ENCODE assay signal across 34 cellular contexts in genomic region chr2:133412637-133413164, GRCh38.
"Had no signal": no experiment of that assay in that cellular context is flagged by ENCODE, and none has a peak within 500 bp of the region (broad histone marks: within the 10 kb centered on the region; RNA-seq: fewer than 3 reads in every experiment).

No MANE protein-coding gene starts in this region.

- H3K4me3 ChIP-seq: adrenal gland, ascending aorta, breast epithelium, cardiac muscle cell, colonic mucosa had no signal

- H3K36me3 ChIP-seq: adrenal gland, ascending aorta, breast epithelium, cardiac muscle cell, colonic mucosa, WERI-Rb-1 had no signal

- H3K4me3 Mint-ChIP-seq: activated B cell treated with CpG ODN at 0.5 μM for 24 hours; activated CD8-positive, alpha-beta memory T cell treated with anti-CD3 and anti-CD28 coated beads, Interleukin-2, amount 10 ng/mL, durations not matched to agents 7 days and 5 days; activated CD8-positive, alpha-beta T cell treated with anti-CD3 and anti-CD28 coated beads for 36 hours; activated naive CD4-positive, alpha-beta T cell treated with anti-CD3 and anti-CD28 coated beads for 36 hours; activated naive CD4-positive, alpha-beta T cell treated with anti-CD3 and anti-CD28 coated beads, Interleukin-2, amount 50 U/mL, for 24 hours; activated naive CD8-positive, alpha-beta T cell treated with anti-CD3 and anti-CD28 coated beads for 36 hours; activated naive CD8-positive, alpha-beta T cell treated with anti-CD3 and anti-CD28 coated beads, Interleukin-2, amount 50 U/mL, for 24 hours; activated T-helper 1 cell treated with anti-CD3 and anti-CD28 coated beads, Interleukin-12 subunit alpha, Interleukin-12 subunit beta, Interleukin-2, Interleukin-4 antibody, amounts not matched to agents 30 ng/mL and 10 ng/mL and 1 ng/mL, durations not matched to agents 14 hours and 24 hours and 36 hours; brain; T-helper 17 cell; T-helper 2 cell treated with Interferon-gamma antibody and Interleukin-4, amounts not matched to agents 5 μg/mL and 100 μg/mL, for 36 hours had no signal

- DNase-seq: activated B cell treated with CpG ODN at 0.5 μM for 24 hours; activated CD4-positive, alpha-beta T cell treated with anti-CD3 and anti-CD28 coated beads for 48 hours; activated CD4-positive, alpha-beta T cell treated with anti-CD3 and anti-CD28 coated beads, Interleukin-2, amount 50 U/mL, for 1 hour; activated CD4-positive, alpha-beta T cell treated with anti-CD3 and anti-CD28 coated beads, Interleukin-2, amount 50 U/mL, for 48 hours; activated CD8-positive, alpha-beta memory T cell treated with anti-CD3 and anti-CD28 coated beads, Interleukin-2, amount 10 ng/mL, durations not matched to agents 7 days and 5 days; activated CD8-positive, alpha-beta memory T cell treated with anti-CD3 and anti-CD28 coated beads, Interleukin-2, amount 50 U/mL, for 4 hours; activated CD8-positive, alpha-beta T cell treated with anti-CD3 and anti-CD28 coated beads for 36 hours; activated effector memory CD4-positive, alpha-beta T cell treated with anti-CD3 and anti-CD28 coated beads, Interleukin-2, amount 50 U/mL, for 16 hours; activated naive CD4-positive, alpha-beta T cell treated with anti-CD3 and anti-CD28 coated beads for 36 hours; activated naive CD8-positive, alpha-beta T cell treated with anti-CD3 and anti-CD28 coated beads for 36 hours; activated naive CD8-positive, alpha-beta T cell treated with anti-CD3 and anti-CD28 coated beads, Interleukin-2, amount 50 U/mL, for 24 hours; activated T-cell treated with anti-CD3 and anti-CD28 coated beads, Interleukin-2, amount 50 U/mL, for 1 hour; activated T-cell treated with anti-CD3 and anti-CD28 coated beads, Interleukin-2, amount 50 U/mL, for 48 hours; adrenal gland; central memory CD4-positive, alpha-beta T cell; cerebellar nuclear complex; colonic mucosa; effector CD8-positive, alpha-beta T cell; foreskin fibroblast; head of caudate nucleus; T-helper 1 cell; T-helper 17 cell; T1000 had no signal

- H3K4me1 ChIP-seq: adrenal gland, ascending aorta, breast epithelium, colonic mucosa had no signal

- H3K27ac Mint-ChIP-seq: activated B cell treated with CpG ODN at 0.5 μM for 24 hours; activated CD8-positive, alpha-beta memory T cell treated with anti-CD3 and anti-CD28 coated beads, Interleukin-2, amount 10 ng/mL, durations not matched to agents 7 days and 5 days; activated CD8-positive, alpha-beta T cell treated with anti-CD3 and anti-CD28 coated beads for 36 hours; activated naive CD4-positive, alpha-beta T cell treated with anti-CD3 and anti-CD28 coated beads for 36 hours; activated naive CD4-positive, alpha-beta T cell treated with anti-CD3 and anti-CD28 coated beads, Interleukin-2, amount 50 U/mL, for 24 hours; activated naive CD8-positive, alpha-beta T cell treated with anti-CD3 and anti-CD28 coated beads for 36 hours; activated naive CD8-positive, alpha-beta T cell treated with anti-CD3 and anti-CD28 coated beads, Interleukin-2, amount 50 U/mL, for 24 hours; activated T-helper 1 cell treated with anti-CD3 and anti-CD28 coated beads, Interleukin-12 subunit alpha, Interleukin-12 subunit beta, Interleukin-2, Interleukin-4 antibody, amounts not matched to agents 30 ng/mL and 10 ng/mL and 1 ng/mL, durations not matched to agents 14 hours and 24 hours and 36 hours; activated T-helper 2 cell treated with anti-CD3 and anti-CD28 coated beads, Interferon-gamma antibody, Interleukin-2, Interleukin-4, amounts not matched to agents 10 μg/mL and 5 μg/mL and 100 μg/mL, durations not matched to agents 14 hours and 24 hours and 36 hours; T-helper 17 cell; T-helper 2 cell treated with Interferon-gamma antibody and Interleukin-4, amounts not matched to agents 5 μg/mL and 100 μg/mL, for 36 hours had no signal

- H3K9me3 ChIP-seq: adrenal gland, ascending aorta, breast epithelium, colonic mucosa had no signal

- ATAC-seq: activated CD4-positive, CD25-positive, alpha-beta regulatory T cell treated with anti-CD3 and anti-CD28 coated beads, Interleukin-2, amount 50 U/mL, for 24 hours; activated CD8-positive, alpha-beta memory T cell treated with anti-CD3 and anti-CD28 coated beads, Interleukin-2, amount 10 ng/mL, durations not matched to agents 7 days and 5 days; activated CD8-positive, alpha-beta T cell treated with anti-CD3 and anti-CD28 coated beads for 36 hours; activated naive CD8-positive, alpha-beta T cell treated with anti-CD3 and anti-CD28 coated beads, Interleukin-2, amount 50 U/mL, for 24 hours; esophagus mucosa; T-helper 17 cell had no signal

- H3K36me3 Mint-ChIP-seq: activated CD8-positive, alpha-beta memory T cell treated with anti-CD3 and anti-CD28 coated beads, Interleukin-2, amount 10 ng/mL, durations not matched to agents 7 days and 5 days; activated naive CD4-positive, alpha-beta T cell treated with anti-CD3 and anti-CD28 coated beads, Interleukin-2, amount 50 U/mL, for 24 hours; activated naive CD8-positive, alpha-beta T cell treated with anti-CD3 and anti-CD28 coated beads for 36 hours; brain had no signal

- H3K27me3 Mint-ChIP-seq: activated B cell treated with CpG ODN at 0.5 μM for 24 hours; activated CD8-positive, alpha-beta memory T cell treated with anti-CD3 and anti-CD28 coated beads, Interleukin-2, amount 10 ng/mL, durations not matched to agents 7 days and 5 days; activated naive CD4-positive, alpha-beta T cell treated with anti-CD3 and anti-CD28 coated beads, Interleukin-2, amount 50 U/mL, for 24 hours; activated naive CD8-positive, alpha-beta T cell treated with anti-CD3 and anti-CD28 coated beads for 36 hours; activated naive CD8-positive, alpha-beta T cell treated with anti-CD3 and anti-CD28 coated beads, Interleukin-2, amount 50 U/mL, for 24 hours had no signal

- H3K27ac ChIP-seq: adrenal gland, ascending aorta, breast epithelium, cardiac muscle cell, colonic mucosa, WERI-Rb-1 had no signal

- H3K27me3 ChIP-seq: adrenal gland, ascending aorta, breast epithelium, cardiac muscle cell, colonic mucosa had no signal

- H3K4me1 Mint-ChIP-seq: activated B cell treated with CpG ODN at 0.5 μM for 24 hours; activated CD8-positive, alpha-beta memory T cell treated with anti-CD3 and anti-CD28 coated beads, Interleukin-2, amount 10 ng/mL, durations not matched to agents 7 days and 5 days; activated naive CD4-positive, alpha-beta T cell treated with anti-CD3 and anti-CD28 coated beads, Interleukin-2, amount 50 U/mL, for 24 hours; activated naive CD8-positive, alpha-beta T cell treated with anti-CD3 and anti-CD28 coated beads for 36 hours; activated naive CD8-positive, alpha-beta T cell treated with anti-CD3 and anti-CD28 coated beads, Interleukin-2, amount 50 U/mL, for 24 hours; T-helper 17 cell had no signal

- H3K9me3 Mint-ChIP-seq: activated B cell treated with CpG ODN at 0.5 μM for 24 hours; activated CD8-positive, alpha-beta T cell treated with anti-CD3 and anti-CD28 coated beads for 36 hours; activated naive CD4-positive, alpha-beta T cell treated with anti-CD3 and anti-CD28 coated beads for 36 hours; activated naive CD8-positive, alpha-beta T cell treated with anti-CD3 and anti-CD28 coated beads for 36 hours; activated T-helper 1 cell treated with anti-CD3 and anti-CD28 coated beads, Interleukin-12 subunit alpha, Interleukin-12 subunit beta, Interleukin-2, Interleukin-4 antibody, amounts not matched to agents 30 ng/mL and 10 ng/mL and 1 ng/mL, durations not matched to agents 14 hours and 24 hours and 36 hours; activated T-helper 2 cell treated with anti-CD3 and anti-CD28 coated beads, Interferon-gamma antibody, Interleukin-2, Interleukin-4, amounts not matched to agents 10 μg/mL and 5 μg/mL and 100 μg/mL, durations not matched to agents 14 hours and 24 hours and 36 hours; brain; T-helper 2 cell treated with Interferon-gamma antibody and Interleukin-4, amounts not matched to agents 5 μg/mL and 100 μg/mL, for 36 hours had no signal
